1 cellular context compared by ENCODE assay signal in genomic region chr20:12970372-12970821, GRCh38.
TF ChIP-seq lines count a peak whose summit lies in the region.

No MANE protein-coding gene starts in this region.

TF ChIP-seq in SK-N-SH, 30 proteins besides CTCF, POLR2A, EP300 and RAD21 (continued from another document):
- no peak for TF ChIP-seq REST (IDR thresholded peaks at IDR 0.05; ENCODE audit: low read depth, low read length)
